22 cellular contexts compared by ENCODE assay signal in genomic region chr10:117366741-117367140, GRCh38. TPM values are rescaled to one million over a fixed set of nuclear protein-coding genes. Genes with fewer than 3 reads are reported as not detected.
DNase-seq lines count a peak whose midpoint lies in the region; ATAC-seq, FAIRE-seq and TF ChIP-seq lines count a peak whose summit lies in the region.
"Had no signal": no experiment of that assay in that cellular context is flagged by ENCODE, and none has a peak within 500 bp of the region (broad histone marks: within the 10 kb centered on the region; RNA-seq: fewer than 3 reads in every experiment).

No MANE protein-coding gene starts in this region.

- no peaks in the 10 kb centered on the region for H3K9me2 ChIP-seq in HCT116 (ENCODE audit: insufficient read depth)
- H3K9me2 ChIP-seq: SK-N-SH had no signal

- no peaks in the 10 kb centered on the region for H3K9me3 ChIP-seq in HCT116 (ENCODE audit: control insufficient read depth in 1 of 2, insufficient read depth in 1 of 2, low read depth in 1 of 2, low read length in 2 of 2)
- no peaks in the 10 kb centered on the region for H3K9me3 ChIP-seq in K562 (replicated peaks; ENCODE audit: control insufficient read depth, insufficient read depth, low read depth, low read length)
- H3K9me3 ChIP-seq in liver (ENCODE audit: control insufficient read depth in 4 of 4, low read length in 3 of 4), result no peaks in the 10 kb centered on the region
- H3K9me3 ChIP-seq in transverse colon, result no peaks in the 10 kb centered on the region
- H3K9me3 ChIP-seq: adrenal gland, SK-N-SH had no signal

- H3K9ac ChIP-seq in HCT116 (ENCODE audit: low read length) (no peak overlapping the region), K562 (ENCODE audit: insufficient read depth in 1 of 2, low read depth in 2 of 2, low read length in 2 of 2) (no peak overlapping the region), liver (ENCODE audit: low read depth in 1 of 2, low read length in 2 of 2) (no peak overlapping the region)
- H3K9ac ChIP-seq: neural progenitor cell, SK-N-SH had no signal

- no peak for FAIRE-seq in K562 (lab: Jason Lieb, UNC)
- FAIRE-seq: colon, HTR-8/SVneo, urothelium cell line had no signal

- in situ Hi-C loops in K562 (cut with MboI), result no loop called here
- in situ Hi-C loops in transverse colon (cut with MboI; ENCODE audit: low pct_ligation_motif_present in 1 of 4, low pct_unique_long_range_greater_than_20kb in 1 of 4, low sequenced_read_pairs in 3 of 4), result no loop called here

- H3K4me1 ChIP-seq in HCT116 (ENCODE audit: control insufficient read depth in 1 of 2, insufficient read depth in 2 of 2, low read length in 2 of 2), result peaks cover 43 to 48% of the 10 kb centered on the region in 2 experiments
- H3K4me1 ChIP-seq in K562 (replicated peaks in 1 of 2; ENCODE audit: control insufficient read depth in 2 of 2, insufficient read depth in 2 of 2, low read length in 2 of 2), result peaks cover 22% of the 10 kb centered on the region in 2 experiments; a peak in 4 of 5 replicates
- peaks cover 7 to 82% (median 48%) of the 10 kb centered on the region in 4 donors for H3K4me1 ChIP-seq in liver (ENCODE audit: control insufficient read depth in 4 of 4, insufficient read depth in 4 of 4, low read length in 3 of 4)
- H3K4me1 ChIP-seq in transverse colon, result peaks cover 23 to 100% (median 72%) of the 10 kb centered on the region in 4 donors
- H3K4me1 ChIP-seq: neural progenitor cell had no signal

- CTCF ChIA-PET in HCT116 (lab: Charles Lee) (no interaction called here), K562 (lab: Yijun Ruan, JAX; ENCODE audit: low intra/inter-chr PET ratio) (no interaction called here)
- CTCF ChIA-PET in activated CD4-positive, alpha-beta memory T cell treated with anti-CD3 and anti-CD28 coated beads, Interleukin-2, amount 10 ng/mL, durations not matched to agents 7 days and 5 days (lab: Charles Lee), result no interaction called here

- no peaks in the 10 kb centered on the region for H3K9me1 ChIP-seq in K562 (ENCODE audit: control insufficient read depth, insufficient read depth, low read length)

- peaks cover 50% of the 10 kb centered on the region; the same call in 1 of the 2 replicates for H4K20me1 ChIP-seq in HCT116 (ENCODE audit: insufficient read depth)
- H4K20me1 ChIP-seq in K562 (replicated peaks; ENCODE audit: control insufficient read depth, insufficient read depth, low read length), result peaks cover 37% of the 10 kb centered on the region

- no peak for TF ChIP-seq CTCF in HCT116 (IDR thresholded peaks at IDR 0.05 in 2 of 3, conservative IDR thresholded peaks at IDR 0.05 in 1 of 3; ENCODE audit: borderline replicate concordance in 1 of 3, insufficient read depth in 1 of 3, low read depth in 2 of 3, low read length in 2 of 3)
- no peak for TF ChIP-seq CTCF in K562 (IDR thresholded peaks at IDR 0.05 in 2 of 3, conservative IDR thresholded peaks at IDR 0.05 in 1 of 3; ENCODE audit: insufficient read depth in 2 of 3, low read depth in 1 of 3, low read length in 3 of 3)
- no peak for TF ChIP-seq CTCF in liver (IDR thresholded peaks at IDR 0.05; ENCODE audit: low read depth, low read length, missing input control)
- no peak for TF ChIP-seq CTCF in transverse colon (IDR thresholded peaks at IDR 0.05)

- POLR2A ChIA-PET in HCT116 (lab: Charles Lee), result no interaction called here
- POLR2A ChIA-PET in K562 (lab: Yijun Ruan, JAX), result interaction anchor here (1.6 kb wide), 1 partner anchor 16 kb away, joined by 4 read pairs; no protein-coding TSS in a partner anchor
- POLR2A ChIA-PET in activated CD4-positive, alpha-beta memory T cell treated with anti-CD3 and anti-CD28 coated beads, Interleukin-2, amount 10 ng/mL, durations not matched to agents 7 days and 5 days (lab: Charles Lee), result no interaction called here

- DNase-seq in HCT116 (ENCODE audit: low read depth, low spot score) (no peak), K562 (ENCODE audit: extremely low read depth in 1 of 4, low spot score in 3 of 4) (no peak), transverse colon (no peak), NCI-H2081 treated with DMSO at 0.1 percent for 48 hours (lab: John Stamatoyannopoulos, UW) (no peak)
- DNase-seq in activated CD4-positive, alpha-beta memory T cell treated with anti-CD3 and anti-CD28 coated beads, Interleukin-2, amount 10 ng/mL, durations not matched to agents 7 days and 5 days, result no peak
- DNase-seq: activated CD8-positive, alpha-beta memory T cell treated with anti-CD3 and anti-CD28 coated beads for 24 hours; activated T-cell treated with anti-CD3 and anti-CD28 coated beads, Interleukin-2, amount 50 U/mL, for 4 hours; adrenal gland; DMS 273 treated with DMSO at 0.1 percent for 48 hours; NCI-H1694 treated with DMSO at 0.1 percent for 48 hours; NCI-H2227 treated with DMSO at 0.1 percent for 48 hours; SK-N-SH; T-helper 17 cell had no signal

- H3K27ac Mint-ChIP-seq in activated CD4-positive, alpha-beta memory T cell treated with anti-CD3 and anti-CD28 coated beads, Interleukin-2, amount 10 ng/mL, durations not matched to agents 7 days and 5 days, result no peak overlapping the region
- H3K27ac Mint-ChIP-seq: neural progenitor cell, progenitor cell of endocrine pancreas had no signal

- no peaks in the 10 kb centered on the region for H3K36me3 ChIP-seq in HCT116 (ENCODE audit: control insufficient read depth in 1 of 2, insufficient read depth in 2 of 2, low read length in 2 of 2)
- peaks cover 22% of the 10 kb centered on the region; the same call in 2 of the 3 replicates for H3K36me3 ChIP-seq in K562 (ENCODE audit: control insufficient read depth, insufficient read depth, low read length)
- no peaks in the 10 kb centered on the region for H3K36me3 ChIP-seq in liver (ENCODE audit: control insufficient read depth in 4 of 4, insufficient read depth in 3 of 4, low read depth in 1 of 4, low read length in 3 of 4)
- no peaks in the 10 kb centered on the region for H3K36me3 ChIP-seq in transverse colon
- H3K36me3 ChIP-seq: adrenal gland, neural progenitor cell had no signal

- no peak for ATAC-seq in HCT116
- ATAC-seq in K562, result no peak
- no peak for ATAC-seq in HG03159 (IDR thresholded peaks at IDR 0.05; ENCODE audit: unreplicated experiment)
- ATAC-seq: activated T-cell treated with anti-CD3 and anti-CD28 coated beads, Interleukin-2, amount 50 U/mL, for 4 hours; T-helper 17 cell had no signal

- H3K27ac ChIP-seq in HCT116 (ENCODE audit: low read depth, low read length), result peak overlapping the region; percentile 54; the same call in 1 of the 2 replicates
- no peak overlapping the region for H3K27ac ChIP-seq in K562 (ENCODE audit: extremely low read depth, low read depth, low read length)
- H3K27ac ChIP-seq in liver (ENCODE audit: low read depth in 1 of 2, low read length in 2 of 2), result peak overlapping the region; percentile 81 to 82
- H3K27ac ChIP-seq in transverse colon, result peak overlapping the region; percentile 49 to 72 (median 63)
- H3K27ac ChIP-seq: adrenal gland, C4-2B, neural progenitor cell, RWPE1 had no signal

- peaks cover 41% of the 10 kb centered on the region for H3K4me1 Mint-ChIP-seq in activated CD4-positive, alpha-beta memory T cell treated with anti-CD3 and anti-CD28 coated beads, Interleukin-2, amount 10 ng/mL, durations not matched to agents 7 days and 5 days

- peaks cover 100% of the 10 kb centered on the region for H3K79me2 ChIP-seq in HCT116 (ENCODE audit: insufficient read depth, low read length)
- H3K79me2 ChIP-seq in K562 (ENCODE audit: control insufficient read depth, insufficient read depth, low read length), result peaks cover 100% of the 10 kb centered on the region

- H3K27me3 ChIP-seq in HCT116 (ENCODE audit: insufficient read depth, low read length) (no peaks in the 10 kb centered on the region), K562 (ENCODE audit: control insufficient read depth in 2 of 2, insufficient read depth in 2 of 2, low read length in 2 of 2) (no peaks in the 10 kb centered on the region), liver (ENCODE audit: control insufficient read depth in 4 of 4, insufficient read depth in 4 of 4, low read length in 3 of 4) (no peaks in the 10 kb centered on the region), transverse colon (no peaks in the 10 kb centered on the region)
- H3K27me3 ChIP-seq: adrenal gland, neural progenitor cell had no signal

- H3K9me3 Mint-ChIP-seq in activated CD4-positive, alpha-beta memory T cell treated with anti-CD3 and anti-CD28 coated beads, Interleukin-2, amount 10 ng/mL, durations not matched to agents 7 days and 5 days, result no peaks in the 10 kb centered on the region
- H3K9me3 Mint-ChIP-seq: activated T-cell treated with anti-CD3 and anti-CD28 coated beads, Interleukin-2, amount 50 U/mL, for 4 hours; neural progenitor cell had no signal

- H3K4me2 ChIP-seq in HCT116 (ENCODE audit: low read length) (peak overlapping the region; percentile 6; the same call in 1 of the 2 replicates), K562 (ENCODE audit: insufficient read depth, low read length) (0 out of 2 replicates have a peak overlapping the region, but pooled peaks have one; percentile 5)
- H3K4me2 ChIP-seq: neural progenitor cell, SK-N-SH had no signal

- TF ChIP-seq RAD21 in HCT116 (IDR thresholded peaks at IDR 0.05; ENCODE audit: low read depth), result no peak
- no peak for TF ChIP-seq RAD21 in K562 (CRISPR knock-in tag; conservative IDR thresholded peaks at IDR 0.05 in 1 of 2, IDR thresholded peaks at IDR 0.05 in 1 of 2)
- TF ChIP-seq RAD21 in liver (IDR thresholded peaks at IDR 0.05), result no peak

- intact Hi-C loops in HCT116 (cut with micrococcal nuclease) (no loop called here), K562 (cut with micrococcal nuclease) (no loop called here), transverse colon (cut with DNase I; ENCODE audit: low total_unique reads) (no loop called here)

- BruUV-seq in HCT116 (replicated peaks; lab: Mats Ljungman, UMichigan), result TSS peak; percentile 0
- BruUV-seq in K562 (replicated peaks; lab: Mats Ljungman, UMichigan), result no TSS peak

- H2AFZ ChIP-seq in HCT116 (ENCODE audit: low read depth, low read length, poor library complexity, severe bottlenecking) (no peak overlapping the region), K562 (ENCODE audit: low read depth, low read length) (no peak overlapping the region)
- H2AFZ ChIP-seq: neural progenitor cell had no signal

- no peak for TF ChIP-seq POLR2A in HCT116 (IDR thresholded peaks at IDR 0.05; ENCODE audit: borderline replicate concordance, extremely low read depth, insufficient read depth, insufficient read length)
- no peak for TF ChIP-seq POLR2A in K562 (conservative IDR thresholded peaks at IDR 0.05)
- no peak for TF ChIP-seq POLR2A in transverse colon (IDR thresholded peaks at IDR 0.05)

- H3K36me3 Mint-ChIP-seq in activated CD4-positive, alpha-beta memory T cell treated with anti-CD3 and anti-CD28 coated beads, Interleukin-2, amount 10 ng/mL, durations not matched to agents 7 days and 5 days (ENCODE audit: low read depth), result peaks cover 7% of the 10 kb centered on the region

- 23% methylated on average over 4 of the region's 4 CpGs for WGBS in K562 (ENCODE audit: insufficient coverage, low coverage, missing lambda C conversion rate)
- 59% methylated on average over 4 of the region's 4 CpGs for WGBS in liver
- WGBS in transverse colon (ENCODE audit: low coverage in 1 of 2), 2 donors, result 43 to 60% methylated on average over 4 of the region's 4 CpGs

- TF ChIP-seq EP300 in K562 (IDR thresholded peaks at IDR 0.05; ENCODE audit: low read length) (no peak), transverse colon (IDR thresholded peaks at IDR 0.05; ENCODE audit: low read depth) (no peak)

- RAD21 ChIA-PET in HCT116 (lab: Charles Lee; ENCODE audit: low non-redundant PET in 1 of 2, low total read pairs in 2 of 2, uncharacterized antibody in 2 of 2, unreplicated experiment in 2 of 2), result no interaction called here

- no peak overlapping the region for H3K4me3 ChIP-seq in HCT116 (replicated peaks in 1 of 2; ENCODE audit: low read depth in 1 of 2, low read length in 2 of 2)
- no peak overlapping the region for H3K4me3 ChIP-seq in K562
- H3K4me3 ChIP-seq in liver (ENCODE audit: low read depth in 1 of 3, low read length in 3 of 3), result no peak overlapping the region
- H3K4me3 ChIP-seq in transverse colon, result no peak overlapping the region
- H3K4me3 ChIP-seq: adrenal gland, neural progenitor cell had no signal

- no peaks in the 10 kb centered on the region for H3K27me3 Mint-ChIP-seq in activated CD4-positive, alpha-beta memory T cell treated with anti-CD3 and anti-CD28 coated beads, Interleukin-2, amount 10 ng/mL, durations not matched to agents 7 days and 5 days
- H3K27me3 Mint-ChIP-seq: progenitor cell of endocrine pancreas, T-helper 17 cell had no signal

- no peak overlapping the region for H3K4me3 Mint-ChIP-seq in activated CD4-positive, alpha-beta memory T cell treated with anti-CD3 and anti-CD28 coated beads, Interleukin-2, amount 10 ng/mL, durations not matched to agents 7 days and 5 days
- H3K4me3 Mint-ChIP-seq: activated T-cell treated with anti-CD3 and anti-CD28 coated beads, Interleukin-2, amount 50 U/mL, for 4 hours; neural progenitor cell; T-helper 17 cell had no signal

RNA-seq across cellular contexts. Expression of gene PDZD8, which starts 8.5 kb away (rescaled TPM):
- 61.7 TPM for total RNA-seq in HCT116 (2021; ENCODE audit: unreplicated experiment)
- 17.5 and 20.6 TPM in 2 replicates for polyA plus RNA-seq in HCT116 (2012)
- total RNA-seq in K562 (2011; cell fraction: chromatin; rRNA removed; ENCODE audit: low replicate concordance), result 26.6 and 71.2 TPM in 2 replicates
- 29.4 and 37.0 TPM in 2 replicates for total RNA-seq in K562 (2011; cell fraction: nucleolus; rRNA removed)
- 56.0 and 86.6 TPM in 2 replicates for total RNA-seq in K562 (2011; cell fraction: nucleoplasm; rRNA removed)
- 15.5 and 18.8 TPM in 2 replicates for total RNA-seq in K562 (2014; rRNA removed)
- total RNA-seq in K562 (2014; rRNA removed; fragmentation: Illumina TruSeq; extraction: Trizol), result 53.4 and 60.6 TPM in 2 replicates
- 35.0 and 36.8 TPM in 2 replicates for total RNA-seq in K562 (2015; rRNA removed; fragmentation: Illumina TruSeq; extraction: Trizol)
- 46.8 and 49.4 TPM in 2 replicates for total RNA-seq in K562 (2021)
- polyA plus RNA-seq in K562 (2011; rRNA removed), result 32.3 and 41.9 TPM in 2 replicates
- 8.0 and 17.4 TPM in 2 replicates for polyA plus RNA-seq in K562 (2011; cell fraction: cytosol; rRNA removed)
- 10.7 and 14.0 TPM in 2 replicates for polyA plus RNA-seq in K562 (2011; cell fraction: nucleus; rRNA removed)
- 19.7 and 19.8 TPM in 2 replicates for polyA plus RNA-seq in K562 (2012)
- polyA plus RNA-seq in K562 (2014; fragmentation: Illumina TruSeq; extraction: Trizol), result 45.2 and 52.5 TPM in 2 replicates
- 1 to 10 TPM; 5.5 to 5.9 TPM for polyA plus RNA-seq in K562 (2014; fragmentation: Nextera tagmentation; extraction: Ambion mirVana)
- 16.7 and 19.8 TPM in 2 replicates for polyA plus RNA-seq in K562 (2014; rRNA removed)
- polyA minus RNA-seq in K562 (2011; rRNA and poly(A)+ RNA removed), result 147 and 155 TPM in 2 replicates
- 51.4 and 65.1 TPM in 2 replicates for polyA minus RNA-seq in K562 (2011; cell fraction: cytosol; rRNA and poly(A)+ RNA removed)
- polyA minus RNA-seq in K562 (2011; cell fraction: nucleus; rRNA and poly(A)+ RNA removed), result 16.8 and 31.1 TPM in 2 replicates
- total RNA-seq in liver, result 10 to 100 TPM; 18.2 to 38.9 TPM
- polyA plus RNA-seq in liver, result 10 to 100 TPM in 1 of 2 donors, 1 to 10 TPM in 1; 9.3 to 12.0 TPM
- 10 to 100 TPM; 36.7 to 48.6 (median 40.9) TPM for total RNA-seq in transverse colon
- 10 to 100 TPM; 12.3 to 12.8 TPM for total RNA-seq in activated CD4-positive, alpha-beta memory T cell treated with anti-CD3 and anti-CD28 coated beads, Interleukin-2, amount 10 ng/mL, durations not matched to agents 7 days and 5 days
